ENCODE assay signal across 31 cellular contexts in the genomic region with DNA sequence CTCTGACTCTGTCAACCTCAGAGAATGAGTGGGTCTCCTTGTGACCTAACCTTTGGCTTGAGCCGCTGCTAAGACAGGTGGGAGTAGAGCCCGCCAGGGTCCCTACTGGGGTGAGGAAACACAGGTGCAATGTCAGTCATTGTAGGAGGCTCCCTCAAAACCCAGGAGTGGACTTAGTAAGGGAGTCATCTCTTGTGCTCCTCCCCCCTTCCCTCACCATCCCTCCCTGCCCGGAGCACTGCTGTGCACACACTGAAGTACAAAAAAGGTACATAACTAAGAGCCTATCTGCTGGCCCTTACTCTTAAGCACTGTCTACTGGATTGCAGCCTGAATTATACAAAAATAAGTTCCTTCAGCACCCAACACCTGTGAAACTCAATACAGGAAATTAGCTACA.
"Had no signal": no experiment of that assay in that cellular context is flagged by ENCODE, and none has a peak within 500 bp of the region (broad histone marks: within the 10 kb centered on the region; RNA-seq: fewer than 3 reads in every experiment).

No MANE protein-coding gene starts in this region.

- H3K36me3 ChIP-seq: MG63, SJCRH30 had no signal

- ATAC-seq: Panc1, Right ventricle myocardium inferior, SK-N-SH treated with all-trans-retinoic acid at 6 μM for 48 hours had no signal

- H3K4me3 ChIP-seq: MG63, PC-9, SJCRH30, SK-N-MC had no signal

- H3K27me3 ChIP-seq: SJCRH30 had no signal

- H3K4me1 ChIP-seq: SJCRH30 had no signal

- FAIRE-seq: RCC 7860 had no signal

- H3K4me2 ChIP-seq: KMS-11, PC-9 had no signal

- H2AFZ ChIP-seq: PC-9 had no signal

- DNase-seq: Karpas-422, KBM-7, MG63, MV-4-11, NCI-H1092, NCI-H1105, NCI-H1417 treated with DMSO at 0.1 percent for 48 hours, NCI-H1436 treated with DMSO at 0.1 percent for 48 hours, NCI-H1694 treated with DMSO at 0.1 percent for 48 hours, NCI-H187 treated with DMSO at 0.1 percent for 48 hours, NCI-H2029, NCI-H2081, NCI-H2171 treated with DMSO at 0.1 percent for 48 hours, NCI-H2227 treated with DMSO at 0.1 percent for 48 hours, NCI-H345, NCI-H446, NCI-H510A treated with DMSO at 0.1 percent for 48 hours, NCI-H524 treated with DMSO at 0.1 percent for 48 hours, NCI-H526 treated with DMSO at 0.1 percent for 48 hours, NCI-H774, PC-9, SHP77, SIG-M5, SJCRH30 had no signal

- H3K9ac ChIP-seq: KMS-11 had no signal

- H3K27ac ChIP-seq: KMS-11, PC-9, RWPE1, SJCRH30, SK-N-MC had no signal
